ENCODE assay signal across 7 cellular contexts in the genomic region with DNA sequence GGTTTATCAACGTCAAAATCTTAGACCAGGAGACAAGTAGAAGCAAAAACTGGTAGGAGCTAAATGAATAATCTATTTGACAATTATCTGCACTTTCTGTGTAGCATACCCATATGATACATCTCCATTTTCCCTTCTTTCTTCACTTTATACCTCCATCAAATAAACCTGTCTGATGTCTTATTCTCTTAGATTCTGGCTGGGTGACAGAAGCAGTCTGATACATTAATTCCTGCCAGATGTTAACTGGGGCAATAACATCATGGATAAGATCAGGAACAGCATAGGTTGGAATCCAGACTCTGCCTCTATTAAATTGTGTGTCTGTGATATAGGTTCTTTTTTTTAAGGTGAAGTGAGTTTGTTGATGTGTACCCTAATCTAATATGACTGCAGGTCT. TPM values are rescaled to one million over a fixed set of nuclear protein-coding genes. Genes with fewer than 3 reads are reported as not detected.
"Had no signal": no experiment of that assay in that cellular context is flagged by ENCODE, and none has a peak within 500 bp of the region (broad histone marks: within the 10 kb centered on the region; RNA-seq: fewer than 3 reads in every experiment).

No MANE protein-coding gene starts in this region.

- H3K4me1 Mint-ChIP-seq: IgD-negative memory B cell had no signal

- DNase-seq: IMR-90 had no signal

- H3K27ac ChIP-seq: HL-60 had no signal

- H3K4me3 Mint-ChIP-seq: IgD-negative memory B cell had no signal

- H3K36me3 Mint-ChIP-seq: IgD-negative memory B cell had no signal

- ATAC-seq: HepG2, K562 had no signal

- H3K4me3 ChIP-seq: K562 had no signal

RNA-seq across cellular contexts. Expression of gene RERG, which starts 11.7 kb away (rescaled TPM):
- total RNA-seq: HepG2, HT-29, HT1080, IMR-90 had no signal
- polyA plus RNA-seq: HepG2, IgD-negative memory B cell, IMR-90 had no signal
